21 cellular contexts compared by ENCODE assay signal in genomic region chr16:50611995-50612848, GRCh38.
A peak's percentile ranks its signal among the peaks of the same experiment; 100 is the strongest.
DNase-seq lines count a peak whose midpoint lies in the region; ATAC-seq, FAIRE-seq and TF ChIP-seq lines count a peak whose summit lies in the region.
"Had no signal": no experiment of that assay in that cellular context is flagged by ENCODE, and none has a peak within 500 bp of the region (broad histone marks: within the 10 kb centered on the region; RNA-seq: fewer than 3 reads in every experiment).

No MANE protein-coding gene starts in this region.

- H2BK20ac ChIP-seq in H1 (ENCODE audit: low read length), result no peak overlapping the region

- POLR2A ChIA-PET in HepG2 (lab: Yijun Ruan, JAX), result no interaction called here
- POLR2A ChIA-PET in H1 (lab: Charles Lee; ENCODE audit: partially characterized antibody), result interaction anchor here (1.5 kb wide), 1 partner anchor 19 kb away, joined by 5 read pairs; no protein-coding TSS in a partner anchor

- TF ChIP-seq RAD21 in HepG2 (CRISPR knock-in tag; IDR thresholded peaks at IDR 0.05) (no peak), H1 (IDR thresholded peaks at IDR 0.05 in 1 of 2, conservative IDR thresholded peaks at IDR 0.05 in 1 of 2; ENCODE audit: low read depth in 2 of 2, low read length in 2 of 2) (no peak)

- no peak overlapping the region for H2BK15ac ChIP-seq in H1 (ENCODE audit: low read length)

- 0 out of 2 replicates have a peak overlapping the region, but pooled peaks have one; percentile 14 for H2BK12ac ChIP-seq in H1 (ENCODE audit: low read depth, low read length)

- DNase-seq in HepG2 (ENCODE audit: low spot score) (no peak), right lobe of liver (no peak), H1 (ENCODE audit: low read depth in 1 of 2, low spot score in 2 of 2) (no peak), upper lobe of right lung (no peak), left ventricle myocardium superior (no peak)
- no peak for DNase-seq in activated CD4-positive, alpha-beta T cell treated with anti-CD3 and anti-CD28 coated beads for 4 hours
- DNase-seq: ACHN; activated CD4-positive, CD25-positive, alpha-beta regulatory T cell; CD8-positive, alpha-beta memory T cell; DMS79; NCI-H1436; NCI-H526; OCI-M1; stimulated activated CD4-positive, alpha-beta T cell treated with anti-CD3 and anti-CD28 coated beads, Interleukin-2, amount 100 ng/mL, for 48 hours had no signal

- WGBS in HepG2 (ENCODE audit: low lambda C conversion rate), result 95% methylated on average over 10 of the region's 10 CpGs
- 87% methylated on average over 10 of the region's 10 CpGs for WGBS in right lobe of liver (ENCODE audit: insufficient coverage, low coverage, low lambda C conversion rate, missing lambda C conversion rate)
- 93% methylated on average over 10 of the region's 10 CpGs; no CpG with 5 or more reads in 1 of the 2 experiments for WGBS in H1 (ENCODE audit: extremely low coverage in 1 of 2, insufficient coverage in 1 of 2, insufficient read length in 1 of 2, insufficient replicate concordance in 2 of 2, low coverage in 1 of 2, low lambda C conversion rate in 2 of 2, missing lambda C conversion rate in 1 of 2), 2 experiments

- H3K9me3 ChIP-seq in HepG2 (ENCODE audit: low read length) (no peaks in the 10 kb centered on the region), right lobe of liver (no peaks in the 10 kb centered on the region), H1 (ENCODE audit: insufficient read depth in 2 of 2, low read depth in 1 of 2, low read length in 1 of 2) (no peaks in the 10 kb centered on the region), upper lobe of right lung (no peaks in the 10 kb centered on the region)

- ATAC-seq in HepG2 (peak; percentile 8; the same call in 2 of the 3 replicates), right lobe of liver (no peak), upper lobe of right lung (no peak), HG02798 (IDR thresholded peaks at IDR 0.05; ENCODE audit: poor library complexity, unreplicated experiment) (no peak), left ventricle myocardium superior (no peak)

- peak in 1 of 2 experiments; percentile 17; a peak in 2 of 4 replicates for TF ChIP-seq POLR2A in HepG2 (IDR thresholded peaks at IDR 0.05; ENCODE audit: insufficient read depth in 1 of 2, low read depth in 2 of 2, low read length in 2 of 2)
- no peak for TF ChIP-seq POLR2A in right lobe of liver (IDR thresholded peaks at IDR 0.05)
- no peak for TF ChIP-seq POLR2A in H1 (IDR thresholded peaks at IDR 0.05; ENCODE audit: control extremely low read depth in 1 of 2, low read depth in 2 of 2, low read length in 2 of 2)

- H3K18ac ChIP-seq in H1 (ENCODE audit: extremely low read depth, low read length), result no peak overlapping the region

- no peaks in the 10 kb centered on the region for H3K79me1 ChIP-seq in H1 (ENCODE audit: low read depth, low read length)

- no peaks in the 10 kb centered on the region for H3K27me3 Mint-ChIP-seq in nephron (ENCODE audit: low read depth)

- H3K4me1 Mint-ChIP-seq in nephron, result peaks cover 93% of the 10 kb centered on the region
- H3K4me1 Mint-ChIP-seq: CD8-positive, alpha-beta memory T cell had no signal

- H3K36me3 ChIP-seq in HepG2 (replicated peaks in 1 of 2; ENCODE audit: control insufficient read depth in 1 of 2, insufficient read depth in 2 of 2, low read length in 2 of 2) (peaks cover 78 to 99% of the 10 kb centered on the region in 2 experiments), right lobe of liver (no peaks in the 10 kb centered on the region), H1 (ENCODE audit: control insufficient read depth in 2 of 4, insufficient read depth in 4 of 4, low read length in 3 of 4) (no peaks in the 10 kb centered on the region), upper lobe of right lung (no peaks in the 10 kb centered on the region)
- H3K36me3 ChIP-seq: cardiac muscle cell had no signal

- no peaks in the 10 kb centered on the region for H3K9me3 Mint-ChIP-seq in nephron
- H3K9me3 Mint-ChIP-seq: CD8-positive, alpha-beta memory T cell; IgD-negative memory B cell; T-helper 1 cell treated with Interleukin-12 subunit alpha and Interleukin-12 subunit beta and Interleukin-4 antibody, amounts not matched to agents 30 μg/mL and 1 μg/mL, for 36 hours had no signal

- no TSS peak for BruUV-seq in HepG2 (replicated peaks; lab: Mats Ljungman, UMichigan)

- CTCF ChIA-PET in HepG2 (lab: Yijun Ruan, JAX; ENCODE audit: low intra/inter-chr PET ratio, low total read pairs), result no interaction called here
- CTCF ChIA-PET in H1 (lab: Charles Lee; ENCODE audit: partially characterized antibody), result interaction anchor here (0.9 to 11.1 kb wide), 7 partner anchors 9 to 59 kb away, joined by 4 to 100 read pairs (median 5); no protein-coding TSS in a partner anchor

- H3K4me1 ChIP-seq in HepG2 (ENCODE audit: insufficient read depth, low read length) (peaks cover 100% of the 10 kb centered on the region), right lobe of liver (peaks cover 0 to 7% (median 2%) of the 10 kb centered on the region in 4 donors), H1 (replicated peaks in 1 of 4; ENCODE audit: control insufficient read depth in 3 of 4, insufficient read depth in 4 of 4, low read length in 3 of 4) (peaks cover 4 to 20% (median 8%) of the 10 kb centered on the region in 4 experiments; a peak in 6 of 7 replicates), upper lobe of right lung (peaks cover 37% of the 10 kb centered on the region)

- H2BK5ac ChIP-seq in H1 (ENCODE audit: low read depth, low read length), result no peak overlapping the region

- H3K4me3 ChIP-seq in HepG2 (replicated peaks in 1 of 3; ENCODE audit: insufficient read depth in 1 of 3, low read depth in 2 of 3, low read length in 3 of 3), result no peak overlapping the region
- no peak overlapping the region for H3K4me3 ChIP-seq in right lobe of liver
- H3K4me3 ChIP-seq in H1 (ENCODE audit: extremely low read depth in 1 of 4, insufficient read depth in 2 of 4, low read depth in 3 of 4, low read length in 4 of 4), result no peak overlapping the region
- no peak overlapping the region for H3K4me3 ChIP-seq in upper lobe of right lung
- H3K4me3 ChIP-seq: cardiac muscle cell had no signal

- H2AFZ ChIP-seq in HepG2 (ENCODE audit: low read length) (no peak overlapping the region), H1 (ENCODE audit: low read length) (no peak overlapping the region)

- H3K23ac ChIP-seq in H1 (ENCODE audit: insufficient read length), result no peak overlapping the region

- no peaks in the 10 kb centered on the region for H3K23me2 ChIP-seq in H1 (ENCODE audit: low read depth, low read length)

- peak overlapping the region; percentile 82 to 97 (median 94) for H3K27ac Mint-ChIP-seq in nephron
- H3K27ac Mint-ChIP-seq: T-helper 1 cell treated with Interleukin-12 subunit alpha and Interleukin-12 subunit beta and Interleukin-4 antibody, amounts not matched to agents 30 μg/mL and 1 μg/mL, for 36 hours had no signal

- H4K20me1 ChIP-seq in HepG2 (ENCODE audit: insufficient read depth, low read length), result peaks cover 92% of the 10 kb centered on the region
- no peaks in the 10 kb centered on the region for H4K20me1 ChIP-seq in H1 (replicated peaks in 1 of 2; ENCODE audit: control insufficient read depth in 1 of 2, insufficient read depth in 2 of 2, low read length in 2 of 2)

- H4K5ac ChIP-seq in H1 (ENCODE audit: insufficient read length, low read depth, low read length), result no peak overlapping the region

- no peaks in the 10 kb centered on the region for H3K27me3 ChIP-seq in HepG2 (ENCODE audit: control insufficient read depth in 1 of 2, insufficient read depth in 2 of 2, low read length in 2 of 2)
- H3K27me3 ChIP-seq in right lobe of liver, result no peaks in the 10 kb centered on the region
- H3K27me3 ChIP-seq in H1 (replicated peaks in 1 of 4; ENCODE audit: control insufficient read depth in 3 of 4, extremely low read depth in 1 of 4, insufficient read depth in 3 of 4, low read length in 3 of 4), result peaks cover 0 to 1% (median 0%) of the 10 kb centered on the region in 4 experiments; a peak in 1 of 7 replicates
- no peaks in the 10 kb centered on the region for H3K27me3 ChIP-seq in upper lobe of right lung
- H3K27me3 ChIP-seq: cardiac muscle cell had no signal

- H3K9ac ChIP-seq in HepG2 (ENCODE audit: insufficient read depth, low read depth, low read length), result no peak overlapping the region
- no peak overlapping the region; a peak in 1 of 7 replicates for H3K9ac ChIP-seq in H1 (replicated peaks in 1 of 4; ENCODE audit: extremely low read depth in 1 of 4, low read depth in 3 of 4, low read length in 3 of 4)

- no peak overlapping the region for H3K4ac ChIP-seq in H1 (replicated peaks; ENCODE audit: insufficient read length, low read depth, low read length)

- no peak for TF ChIP-seq EP300 in HepG2 (IDR thresholded peaks at IDR 0.05; ENCODE audit: low read depth in 2 of 2, low read length in 2 of 2)
- TF ChIP-seq EP300 in HepG2 (CRISPR knock-in tag; IDR thresholded peaks at IDR 0.05; ENCODE audit: borderline replicate concordance), result no peak
- no peak for TF ChIP-seq EP300 in H1 (IDR thresholded peaks at IDR 0.05; ENCODE audit: borderline replicate concordance in 1 of 2, low read depth in 2 of 2, low read length in 2 of 2)

- H3K14ac ChIP-seq in H1 (ENCODE audit: insufficient read length), result no peak overlapping the region

- H3K79me2 ChIP-seq in HepG2 (ENCODE audit: insufficient read depth, low read length) (peaks cover 43% of the 10 kb centered on the region), H1 (ENCODE audit: control insufficient read depth in 1 of 2, insufficient read depth in 2 of 2, low read length in 2 of 2) (no peaks in the 10 kb centered on the region)

- peak overlapping the region; percentile 49 to 84 (median 78) for H3K4me3 Mint-ChIP-seq in nephron
- H3K4me3 Mint-ChIP-seq: CD8-positive, alpha-beta memory T cell; T-helper 1 cell treated with Interleukin-12 subunit alpha and Interleukin-12 subunit beta and Interleukin-4 antibody, amounts not matched to agents 30 μg/mL and 1 μg/mL, for 36 hours had no signal

- no peak for TF ChIP-seq CTCF in HepG2 (CRISPR knock-in tag; IDR thresholded peaks at IDR 0.05)
- TF ChIP-seq CTCF in right lobe of liver (IDR thresholded peaks at IDR 0.05), result no peak
- no peak for TF ChIP-seq CTCF in H1 (IDR thresholded peaks at IDR 0.05; ENCODE audit: control extremely low read depth in 1 of 3, insufficient read depth in 1 of 3, low read depth in 1 of 3, low read length in 3 of 3)
- TF ChIP-seq CTCF in nephron (IDR thresholded peaks at IDR 0.05; ENCODE audit: unreplicated experiment in 3 of 3), result no peak
- TF ChIP-seq CTCF in upper lobe of right lung (IDR thresholded peaks at IDR 0.05), result no peak

- H3K56ac ChIP-seq in H1 (replicated peaks; ENCODE audit: insufficient read length, low read depth, low read length), result no peak overlapping the region

- no peak overlapping the region; the same call in 1 of the 2 replicates for H4K8ac ChIP-seq in H1 (ENCODE audit: extremely low read depth, insufficient read depth, low read length)

- H3K27ac ChIP-seq in HepG2 (ENCODE audit: extremely low read length, insufficient read depth, low read length) (no peak overlapping the region), right lobe of liver (no peak overlapping the region), H1 (ENCODE audit: low read depth, low read length) (no peak overlapping the region), upper lobe of right lung (peak overlapping the region; percentile 63)
- H3K27ac ChIP-seq: cardiac muscle cell, HL-60 had no signal

- in situ Hi-C loops in HepG2 (cut with HindIII; ENCODE audit: extremely low pct_ligation_motif_present, low pct_unique_long_range_greater_than_20kb), result no loop called here

- H2AK5ac ChIP-seq in H1 (ENCODE audit: low read depth, low read length), result no peak overlapping the region

- no peak overlapping the region for H2BK120ac ChIP-seq in H1 (replicated peaks; ENCODE audit: low read depth, low read length)

- no peak overlapping the region for H3K4me2 ChIP-seq in HepG2 (ENCODE audit: low read depth, low read length)
- H3K4me2 ChIP-seq in H1 (ENCODE audit: insufficient read depth in 1 of 2, low read depth in 2 of 2, low read length in 2 of 2), result no peak overlapping the region

- peaks cover 3% of the 10 kb centered on the region for H3K36me3 Mint-ChIP-seq in nephron (ENCODE audit: low read depth)
- H3K36me3 Mint-ChIP-seq: CD8-positive, alpha-beta memory T cell had no signal

- no peak overlapping the region for H4K91ac ChIP-seq in H1 (replicated peaks; ENCODE audit: insufficient read length, low read length)

- FAIRE-seq in HepG2 (lab: Jason Lieb, UNC), result no peak
- FAIRE-seq in H1 (lab: Jason Lieb, UNC), result no peak
- FAIRE-seq: small intestine had no signal

- intact Hi-C loops in HepG2 (cut with micrococcal nuclease; ENCODE audit: unreplicated experiment) (no loop called here), right lobe of liver (cut with DNase I) (no loop called here), upper lobe of right lung (cut with DNase I) (no loop called here), left ventricle myocardium superior (cut with micrococcal nuclease) (no loop called here)

Comparison
In these comparisons a context has a peak if more than half of its experiments do, and no peak if none do; other contexts are left out.
1. Of the 41 proteins assayed by ChIP-seq in both HepG2 and H1: peak only in HepG2: POLR2AphosphoS5, SP4 and ZNF274; only in H1: none; in both: none; in neither: 37; mixed calls (peak in some experiments, not most) for 1.